ENCODE assay signal across 31 cellular contexts in genomic region chr13:52847322-52847681, GRCh38. TPM values are rescaled to one million over a fixed set of nuclear protein-coding genes. Genes with fewer than 3 reads are reported as not detected.
DNase-seq lines count a peak whose midpoint lies in the region; ATAC-seq and TF ChIP-seq lines count a peak whose summit lies in the region.
"Had no signal": no experiment of that assay in that cellular context is flagged by ENCODE, and none has a peak within 500 bp of the region (broad histone marks: within the 10 kb centered on the region; RNA-seq: fewer than 3 reads in every experiment).

No MANE protein-coding gene starts in this region.

- no peak overlapping the region for H3K9ac ChIP-seq in HUES64 (ENCODE audit: low read depth, low read length)
- H3K9ac ChIP-seq in neural progenitor cell, result no peak overlapping the region
- H3K9ac ChIP-seq: BLaER1 treated with 17β-estradiol and CSF1 and Interleukin-3, amounts not matched to agents 10 nM and 100 nM; parathyroid adenoma had no signal

- H3K9me3 ChIP-seq in A673 (ENCODE audit: low read depth, low read length, poor library complexity, severe bottlenecking), result no peaks in the 10 kb centered on the region
- H3K9me3 ChIP-seq in HUES64 (ENCODE audit: insufficient read depth, low read depth, low read length), result no peaks in the 10 kb centered on the region
- no peaks in the 10 kb centered on the region for H3K9me3 ChIP-seq in hepatocyte (ENCODE audit: low read depth)
- H3K9me3 ChIP-seq in neural progenitor cell (ENCODE audit: low read depth), result no peaks in the 10 kb centered on the region
- H3K9me3 ChIP-seq: Caco-2, esophagus muscularis mucosa, right atrium auricular region, thoracic aorta had no signal

- H3K36me3 Mint-ChIP-seq in neural progenitor cell, result peaks cover 7% of the 10 kb centered on the region
- H3K36me3 Mint-ChIP-seq in activated T-helper 17 cell treated with anti-CD3 and anti-CD28 coated beads, Interleukin-2, amount 50 U/mL, for 72 hours (ENCODE audit: low read depth), result peaks cover 24% of the 10 kb centered on the region
- H3K36me3 Mint-ChIP-seq: activated naive CD8-positive, alpha-beta T cell had no signal

- H2AFZ ChIP-seq in hepatocyte (no peak overlapping the region), neural progenitor cell (replicated peaks) (no peak overlapping the region)
- H2AFZ ChIP-seq: parathyroid adenoma had no signal

- peaks cover 55% of the 10 kb centered on the region for H3K4me1 Mint-ChIP-seq in neural progenitor cell
- H3K4me1 Mint-ChIP-seq in activated T-helper 17 cell treated with anti-CD3 and anti-CD28 coated beads, Interleukin-2, amount 50 U/mL, for 72 hours, result peaks cover 4% of the 10 kb centered on the region

- 3% methylated on average over 51 of the region's 51 CpGs for WGBS in HUES64
- 10% methylated on average over 47 of the region's 51 CpGs for WGBS in hepatocyte (ENCODE audit: low lambda C conversion rate, missing lambda C conversion rate)

- H3K36me3 ChIP-seq in A673 (ENCODE audit: insufficient read depth, low read length, poor library complexity, severe bottlenecking) (no peaks in the 10 kb centered on the region), HUES64 (ENCODE audit: insufficient read depth, low read length) (no peaks in the 10 kb centered on the region), hepatocyte (replicated peaks; ENCODE audit: insufficient read depth, low read depth) (no peaks in the 10 kb centered on the region), neural progenitor cell (no peaks in the 10 kb centered on the region), brain microvascular endothelial cell (replicated peaks) (no peaks in the 10 kb centered on the region)
- H3K36me3 ChIP-seq: BLaER1 treated with 17β-estradiol and CSF1 and Interleukin-3, amounts not matched to agents 10 nM and 100 nM; esophagus muscularis mucosa; Peyer's patch; right atrium auricular region; thoracic aorta had no signal

- H3K9me2 ChIP-seq in hepatocyte (replicated peaks; ENCODE audit: insufficient read depth), result no peaks in the 10 kb centered on the region

- no TSS peak for BruUV-seq in A673 (replicated peaks; lab: Mats Ljungman, UMichigan)

- peak overlapping the region; percentile 89 for H3K4me2 ChIP-seq in hepatocyte
- H3K4me2 ChIP-seq in neural progenitor cell, result peak overlapping the region; percentile 68
- H3K4me2 ChIP-seq: BLaER1 treated with 17β-estradiol and CSF1 and Interleukin-3, amounts not matched to agents 10 nM and 100 nM had no signal

- in situ Hi-C loops in brain microvascular endothelial cell (cut with HindIII; ENCODE audit: low pct_ligation_motif_present, low sequenced_read_pairs), result no loop called here

- no peak for TF ChIP-seq CTCF in A673 (conservative IDR thresholded peaks at IDR 0.05; ENCODE audit: low read depth, low read length)
- TF ChIP-seq CTCF in hepatocyte (IDR thresholded peaks at IDR 0.05; ENCODE audit: poor library complexity), result no peak
- no peak for TF ChIP-seq CTCF in neural progenitor cell (IDR thresholded peaks at IDR 0.05)
- no peak for TF ChIP-seq CTCF in brain microvascular endothelial cell (IDR thresholded peaks at IDR 0.05; ENCODE audit: low read depth, low read length, missing control alignments)

- H4K20me1 ChIP-seq in hepatocyte (ENCODE audit: insufficient read depth, poor library complexity, severe bottlenecking) (no peaks in the 10 kb centered on the region), neural progenitor cell (ENCODE audit: low read depth) (peaks cover 57% of the 10 kb centered on the region)
- H4K20me1 ChIP-seq: BLaER1 treated with 17β-estradiol and CSF1 and Interleukin-3, amounts not matched to agents 10 nM and 100 nM had no signal

- POLR2A ChIA-PET in A673 (lab: Charles Lee; ENCODE audit: low non-redundant PET), result no interaction called here

- CTCF ChIA-PET in A673 (lab: Charles Lee), result interaction anchor here (2.3 kb wide), 1 partner anchor 121 kb away, joined by 8 read pairs; no protein-coding TSS in a partner anchor

- H3K27me3 Mint-ChIP-seq in neural progenitor cell (ENCODE audit: insufficient read depth, low read depth), result peaks cover 44% of the 10 kb centered on the region
- H3K27me3 Mint-ChIP-seq in activated T-helper 17 cell treated with anti-CD3 and anti-CD28 coated beads, Interleukin-2, amount 50 U/mL, for 72 hours, result peaks cover 55% of the 10 kb centered on the region

- no peak overlapping the region for H3K27ac Mint-ChIP-seq in neural progenitor cell
- no peak overlapping the region for H3K27ac Mint-ChIP-seq in activated T-helper 17 cell treated with anti-CD3 and anti-CD28 coated beads, Interleukin-2, amount 50 U/mL, for 72 hours
- H3K27ac Mint-ChIP-seq: activated naive CD8-positive, alpha-beta T cell; endodermal cell; HFFc6; nephron progenitor cell had no signal

- H3K27ac ChIP-seq in A673 (ENCODE audit: low read depth, low read length, poor library complexity, severe bottlenecking) (no peak overlapping the region), HUES64 (ENCODE audit: low read depth, low read length) (no peak overlapping the region), hepatocyte (no peak overlapping the region), neural progenitor cell (no peak overlapping the region), brain microvascular endothelial cell (no peak overlapping the region)
- H3K27ac ChIP-seq: BLaER1 treated with 17β-estradiol and CSF1 and Interleukin-3, amounts not matched to agents 10 nM and 100 nM; esophagus muscularis mucosa; parathyroid adenoma; Peyer's patch; right atrium auricular region; thoracic aorta; VCaP had no signal

- H3K27me3 ChIP-seq in A673 (replicated peaks; ENCODE audit: insufficient read depth, low read depth, low read length, poor library complexity) (peaks cover 76% of the 10 kb centered on the region), HUES64 (ENCODE audit: insufficient read depth, low read length) (peaks cover 64% of the 10 kb centered on the region), hepatocyte (peaks cover 79% of the 10 kb centered on the region), neural progenitor cell (peaks cover 95% of the 10 kb centered on the region), brain microvascular endothelial cell (replicated peaks) (peaks cover 63% of the 10 kb centered on the region)

- H3K4me1 ChIP-seq in A673 (ENCODE audit: insufficient read depth, low read length, poor library complexity, severe bottlenecking) (peaks cover 44% of the 10 kb centered on the region), HUES64 (ENCODE audit: insufficient read depth, low read length) (peaks cover 23% of the 10 kb centered on the region), hepatocyte (ENCODE audit: insufficient read depth) (peaks cover 12% of the 10 kb centered on the region), neural progenitor cell (peaks cover 22% of the 10 kb centered on the region)
- H3K4me1 ChIP-seq: Caco-2 had no signal

- H3K4me3 ChIP-seq in A673 (ENCODE audit: low read depth, low read length, poor library complexity, severe bottlenecking) (peak overlapping the region; percentile 28), HUES64 (ENCODE audit: low read length) (peak overlapping the region; percentile 74), hepatocyte (no peak overlapping the region), neural progenitor cell (peak overlapping the region; percentile 29), brain microvascular endothelial cell (ENCODE audit: low read depth, low read length) (no peak overlapping the region)
- H3K4me3 ChIP-seq: BLaER1 treated with 17β-estradiol and CSF1 and Interleukin-3, amounts not matched to agents 10 nM and 100 nM; right atrium auricular region had no signal

- H3K4me3 Mint-ChIP-seq in neural progenitor cell, result no peak overlapping the region
- no peak overlapping the region for H3K4me3 Mint-ChIP-seq in activated T-helper 17 cell treated with anti-CD3 and anti-CD28 coated beads, Interleukin-2, amount 50 U/mL, for 72 hours
- H3K4me3 Mint-ChIP-seq: activated naive CD8-positive, alpha-beta T cell; HFFc6 had no signal

- peaks cover 37% of the 10 kb centered on the region for H3F3A ChIP-seq in neural progenitor cell (ENCODE audit: low read depth)

- H3K9me3 Mint-ChIP-seq in neural progenitor cell, result no peaks in the 10 kb centered on the region
- peaks cover 5% of the 10 kb centered on the region for H3K9me3 Mint-ChIP-seq in activated T-helper 17 cell treated with anti-CD3 and anti-CD28 coated beads, Interleukin-2, amount 50 U/mL, for 72 hours

- intact Hi-C loops in A673 (cut with micrococcal nuclease; ENCODE audit: unreplicated experiment) (loop anchor here (5.0 kb wide), 3 partner anchors 195 to 355 kb away; partner anchors contain the start of gene SUGT1), sciatic nerve (cut with DNase I) (no loop called here)

- no peak for ATAC-seq in sciatic nerve
- no peak for ATAC-seq in activated T-helper 17 cell treated with anti-CD3 and anti-CD28 coated beads, Interleukin-2, amount 50 U/mL, for 72 hours (replicated peaks)
- ATAC-seq: stimulated activated naive CD8-positive, alpha-beta T cell treated with anti-CD3 and anti-CD28 coated beads, Interleukin-15, Interleukin-2, amounts not matched to agents 100 U/mL and 50 U/mL, for 24 hours had no signal

- H3K79me2 ChIP-seq in hepatocyte (no peaks in the 10 kb centered on the region), neural progenitor cell (ENCODE audit: low read depth) (no peaks in the 10 kb centered on the region)
- H3K79me2 ChIP-seq: parathyroid adenoma had no signal

- DNase-seq in A673 (ENCODE audit: low spot score) (no peak), hepatocyte (ENCODE audit: low spot score) (no peak), neural progenitor cell (ENCODE audit: low spot score) (no peak), sciatic nerve (ENCODE audit: low spot score) (no peak), brain microvascular endothelial cell (no peak)
- DNase-seq: activated T-cell treated with anti-CD3 and anti-CD28 coated beads for 4 hours, Caco-2, cortex of kidney, HFFc6, NCI-H2107, NCI-H446, NCI-H774, SHP77, T1000 had no signal

RNA-seq across cellular contexts. Expression of gene PCDH8, which starts 1.1 kb away (rescaled TPM):
- total RNA-seq in A673 (2021) (4.3 and 4.8 TPM in 2 replicates), hepatocyte (0.37 TPM in 1 of 2 replicates, not detected in the other), neural progenitor cell (ENCODE audit: low replicate concordance) (0.52 and 1.1 TPM in 2 replicates), sciatic nerve (1.9 TPM)
- polyA plus RNA-seq in HUES64 (2013, experiment 1 of 2), result 4.3 TPM
- polyA plus RNA-seq in HUES64 (2013, experiment 2 of 2), result 6.9 TPM
- polyA plus RNA-seq in hepatocyte, result 0.19 and 0.85 TPM in 2 replicates
- total RNA-seq in activated T-helper 17 cell treated with anti-CD3 and anti-CD28 coated beads, Interleukin-2, amount 50 U/mL, for 72 hours, result not detected
- total RNA-seq: bronchial epithelial cell, Caco-2, HFFc6, left cardiac atrium, Peyer's patch, right atrium auricular region, thoracic aorta had no signal
- polyA plus RNA-seq: AG04450, mammary epithelial cell had no signal

Comparison
In these comparisons a context has a peak if more than half of its experiments do, and no peak if none do; other contexts are left out.
1. H3K4me3 ChIP-seq: peak in A673 (single experiment), HUES64 (single experiment) and neural progenitor cell (single experiment); none in hepatocyte (single experiment) and brain microvascular endothelial cell (single experiment).